ENCODE assay signal across 25 cellular contexts in the genomic region with DNA sequence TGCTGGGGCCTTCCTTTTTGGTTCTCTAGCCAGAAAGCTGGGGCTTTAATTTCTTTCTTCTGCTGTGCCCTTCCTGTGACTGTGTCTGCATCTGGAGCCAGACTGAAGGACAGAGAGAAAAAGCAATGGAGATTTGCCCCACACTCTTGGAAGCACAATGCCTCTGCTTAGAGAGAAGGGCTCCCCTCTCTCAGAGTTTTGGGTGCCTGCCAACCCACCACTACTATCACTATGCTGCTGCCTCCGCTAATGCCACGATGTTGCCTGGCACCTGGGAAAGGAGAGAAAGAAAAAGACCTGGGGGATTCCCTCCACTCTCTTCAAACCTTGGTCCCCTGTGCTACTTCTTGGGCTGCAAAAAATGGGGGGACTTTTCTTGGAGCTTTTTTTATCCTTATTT.
"Had no signal": no experiment of that assay in that cellular context is flagged by ENCODE, and none has a peak within 500 bp of the region (broad histone marks: within the 10 kb centered on the region; RNA-seq: fewer than 3 reads in every experiment).

No MANE protein-coding gene starts in this region.

- H3K9me3 ChIP-seq: SJCRH30 had no signal

- H3K4me1 ChIP-seq: Peyer's patch, SJCRH30 had no signal

- H3K27ac Mint-ChIP-seq: activated CD4-positive, alpha-beta T cell treated with anti-CD3 and anti-CD28 coated beads, Interleukin-2, amount 10 ng/mL, durations not matched to agents 24 days and 14 days; activated CD8-positive, alpha-beta T cell treated with anti-CD3 and anti-CD28 coated beads for 36 hours; activated naive CD4-positive, alpha-beta T cell treated with anti-CD3 and anti-CD28 coated beads, Interleukin-2, amount 50 U/mL, for 24 hours; activated T-helper 2 cell treated with anti-CD3 and anti-CD28 coated beads, Interferon-gamma antibody, Interleukin-2, Interleukin-4, amounts not matched to agents 10 μg/mL and 5 μg/mL and 100 μg/mL, durations not matched to agents 14 hours and 24 hours and 36 hours; brain had no signal

- ATAC-seq: activated CD8-positive, alpha-beta T cell treated with anti-CD3 and anti-CD28 coated beads for 36 hours; PC-3 had no signal

- H3K4me1 Mint-ChIP-seq: activated CD4-positive, alpha-beta T cell treated with anti-CD3 and anti-CD28 coated beads, Interleukin-2, amount 10 ng/mL, durations not matched to agents 24 days and 14 days; activated naive CD4-positive, alpha-beta T cell treated with anti-CD3 and anti-CD28 coated beads, Interleukin-2, amount 50 U/mL, for 24 hours; brain had no signal

- DNase-seq: activated CD4-positive, alpha-beta T cell treated with anti-CD3 and anti-CD28 coated beads, Interleukin-2, amount 10 ng/mL, durations not matched to agents 24 days and 14 days; activated CD4-positive, alpha-beta T cell treated with anti-CD3 and anti-CD28 coated beads, Interleukin-2, amount 50 U/mL, for 4 hours; activated CD8-positive, alpha-beta T cell treated with anti-CD3 and anti-CD28 coated beads for 36 hours; activated gamma-delta T cell; activated naive CD4-positive, alpha-beta T cell treated with Interleukin-2 at 50 U/mL for 16 hours; activated T-cell treated with anti-CD3 and anti-CD28 coated beads, Interleukin-2, amount 50 U/mL, for 1 hour; central memory CD4-positive, alpha-beta T cell; NCI-H1092 treated with DMSO at 0.1 percent for 48 hours; NCI-H1436; NCI-H1694; NCI-H1930; NCI-H345; NCI-H524 treated with DMSO at 0.1 percent for 48 hours; NK-92 treated with Interleukin-12 subunit alpha and Interleukin-12 subunit beta, amount 100 ng/mL, for 24 hours; PC-3; Peyer's patch; SHP77; SJCRH30; T1000 had no signal

- H3K27ac ChIP-seq: KMS-11, Peyer's patch, RWPE1, SJCRH30, SK-N-MC had no signal

- H3K4me3 Mint-ChIP-seq: activated CD4-positive, alpha-beta T cell treated with anti-CD3 and anti-CD28 coated beads, Interleukin-2, amount 10 ng/mL, durations not matched to agents 24 days and 14 days; activated CD8-positive, alpha-beta T cell treated with anti-CD3 and anti-CD28 coated beads for 36 hours; activated naive CD4-positive, alpha-beta T cell treated with anti-CD3 and anti-CD28 coated beads, Interleukin-2, amount 50 U/mL, for 24 hours; brain had no signal

- H3K27me3 ChIP-seq: Peyer's patch, SJCRH30 had no signal

- H3K4me3 ChIP-seq: Peyer's patch, SJCRH30, SK-N-MC had no signal

- H3K27me3 Mint-ChIP-seq: activated CD4-positive, alpha-beta T cell treated with anti-CD3 and anti-CD28 coated beads, Interleukin-2, amount 10 ng/mL, durations not matched to agents 24 days and 14 days; activated CD8-positive, alpha-beta T cell treated with anti-CD3 and anti-CD28 coated beads for 36 hours; activated naive CD4-positive, alpha-beta T cell treated with anti-CD3 and anti-CD28 coated beads, Interleukin-2, amount 50 U/mL, for 24 hours; brain had no signal
